9 cellular contexts compared by ENCODE assay signal in the genomic region with DNA sequence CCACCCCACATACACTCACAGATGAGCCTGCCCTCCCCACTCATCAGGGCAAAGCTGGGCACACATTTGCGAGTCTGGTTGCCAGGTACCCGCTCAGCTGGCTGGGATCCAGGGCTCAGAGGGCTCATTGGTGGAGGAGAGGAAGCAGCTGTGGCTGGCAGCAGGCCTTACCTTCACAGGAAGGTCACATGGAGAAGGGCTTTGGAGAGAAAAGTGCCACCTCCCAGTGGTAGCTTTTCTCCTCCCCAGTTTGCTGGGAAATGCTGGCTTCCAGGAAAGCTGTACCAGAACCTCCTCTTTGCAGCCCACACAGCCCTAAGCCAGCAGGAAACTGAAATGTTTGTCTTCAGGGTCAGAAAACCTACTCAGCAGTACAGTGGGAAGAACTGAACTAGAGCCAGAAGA. TPM values are rescaled to one million over a fixed set of nuclear protein-coding genes. Genes with fewer than 3 reads are reported as not detected.
DNase-seq lines count a peak whose midpoint lies in the region; ATAC-seq and TF ChIP-seq lines count a peak whose summit lies in the region.
"Had no signal": no experiment of that assay in that cellular context is flagged by ENCODE, and none has a peak within 500 bp of the region (broad histone marks: within the 10 kb centered on the region; RNA-seq: fewer than 3 reads in every experiment).

No MANE protein-coding gene starts in this region.

- H3K4me3 ChIP-seq in testis, result no peak overlapping the region
- H3K4me3 ChIP-seq: ascending aorta had no signal

- peaks cover 2% of the 10 kb centered on the region for H3K27me3 Mint-ChIP-seq in activated CD4-positive, alpha-beta memory T cell treated with anti-CD3 and anti-CD28 coated beads for 36 hours
- peaks cover 23% of the 10 kb centered on the region for H3K27me3 Mint-ChIP-seq in activated CD4-positive, alpha-beta memory T cell treated with anti-CD3 and anti-CD28 coated beads, Interleukin-2, amount 10 ng/mL, durations not matched to agents 7 days and 5 days

- H3K36me3 ChIP-seq in testis (ENCODE audit: low read depth, missing control alignments), result no peaks in the 10 kb centered on the region

- in situ Hi-C loops in ACHN (cut with HindIII; ENCODE audit: low pct_ligation_motif_present, low pct_unique_long_range_greater_than_20kb, low sequenced_read_pairs), result no loop called here

- H3K36me3 Mint-ChIP-seq in activated CD4-positive, alpha-beta memory T cell treated with anti-CD3 and anti-CD28 coated beads for 36 hours, result no peaks in the 10 kb centered on the region
- H3K36me3 Mint-ChIP-seq in activated CD4-positive, alpha-beta memory T cell treated with anti-CD3 and anti-CD28 coated beads, Interleukin-2, amount 10 ng/mL, durations not matched to agents 7 days and 5 days (ENCODE audit: low read depth), result no peaks in the 10 kb centered on the region

- no peaks in the 10 kb centered on the region for H3K27me3 ChIP-seq in testis
- H3K27me3 ChIP-seq: ascending aorta had no signal

- H3K27ac ChIP-seq in testis, result peak overlapping the region; percentile 5 to 59

- CTCF ChIA-PET in activated CD4-positive, alpha-beta memory T cell treated with anti-CD3 and anti-CD28 coated beads for 36 hours (lab: Charles Lee), result interaction anchor here (1.6 kb wide), 1 partner anchor 11 kb away, joined by 3 read pairs; no protein-coding TSS in a partner anchor
- CTCF ChIA-PET in activated CD4-positive, alpha-beta memory T cell treated with anti-CD3 and anti-CD28 coated beads, Interleukin-2, amount 10 ng/mL, durations not matched to agents 7 days and 5 days (lab: Charles Lee), result interaction anchor here (1.8 kb wide), 1 partner anchor 11 kb away, joined by 4 read pairs; no protein-coding TSS in a partner anchor

- peak overlapping the region; percentile 24 for H3K27ac Mint-ChIP-seq in activated CD4-positive, alpha-beta memory T cell treated with anti-CD3 and anti-CD28 coated beads for 36 hours
- no peak overlapping the region for H3K27ac Mint-ChIP-seq in activated CD4-positive, alpha-beta memory T cell treated with anti-CD3 and anti-CD28 coated beads, Interleukin-2, amount 10 ng/mL, durations not matched to agents 7 days and 5 days

- no peak for TF ChIP-seq POLR2A in testis (IDR thresholded peaks at IDR 0.05)

- H3K4me1 Mint-ChIP-seq in activated CD4-positive, alpha-beta memory T cell treated with anti-CD3 and anti-CD28 coated beads for 36 hours (ENCODE audit: low read depth), result peaks cover 20% of the 10 kb centered on the region
- peaks cover 8% of the 10 kb centered on the region for H3K4me1 Mint-ChIP-seq in activated CD4-positive, alpha-beta memory T cell treated with anti-CD3 and anti-CD28 coated beads, Interleukin-2, amount 10 ng/mL, durations not matched to agents 7 days and 5 days

- peak; percentile 53 for DNase-seq in activated CD4-positive, alpha-beta memory T cell treated with anti-CD3 and anti-CD28 coated beads for 36 hours
- no peak for DNase-seq in activated CD4-positive, alpha-beta memory T cell treated with anti-CD3 and anti-CD28 coated beads, Interleukin-2, amount 10 ng/mL, durations not matched to agents 7 days and 5 days
- DNase-seq in NCI-H510A treated with DMSO at 0.1 percent for 48 hours (lab: John Stamatoyannopoulos, UW) (peak; percentile 94), glomerular visceral epithelial cell (ENCODE audit: extremely low spot score) (peak; percentile 57), testis (peak; percentile 63), ACHN (no peak)

- intact Hi-C loops in activated CD4-positive, alpha-beta memory T cell treated with anti-CD3 and anti-CD28 coated beads for 36 hours (cut with micrococcal nuclease), result no loop called here
- intact Hi-C loops in testis (cut with DNase I; ENCODE audit: low total_unique reads), result no loop called here

- no peak overlapping the region for H3K4me3 Mint-ChIP-seq in activated CD4-positive, alpha-beta memory T cell treated with anti-CD3 and anti-CD28 coated beads for 36 hours
- H3K4me3 Mint-ChIP-seq in activated CD4-positive, alpha-beta memory T cell treated with anti-CD3 and anti-CD28 coated beads, Interleukin-2, amount 10 ng/mL, durations not matched to agents 7 days and 5 days, result no peak overlapping the region

- ATAC-seq in GM21619 (IDR thresholded peaks at IDR 0.05; ENCODE audit: unreplicated experiment) (no peak), HG03175 (IDR thresholded peaks at IDR 0.05; ENCODE audit: unreplicated experiment) (no peak)

- no peaks in the 10 kb centered on the region for H3K9me3 Mint-ChIP-seq in activated CD4-positive, alpha-beta memory T cell treated with anti-CD3 and anti-CD28 coated beads for 36 hours
- no peaks in the 10 kb centered on the region for H3K9me3 Mint-ChIP-seq in activated CD4-positive, alpha-beta memory T cell treated with anti-CD3 and anti-CD28 coated beads, Interleukin-2, amount 10 ng/mL, durations not matched to agents 7 days and 5 days

- peaks cover 28% of the 10 kb centered on the region for H3K4me1 ChIP-seq in testis

- WGBS in testis, 2 donors, result 31 to 42% methylated on average over 2 of the region's 2 CpGs

- POLR2A ChIA-PET in activated CD4-positive, alpha-beta memory T cell treated with anti-CD3 and anti-CD28 coated beads for 36 hours (lab: Charles Lee), result no interaction called here
- POLR2A ChIA-PET in activated CD4-positive, alpha-beta memory T cell treated with anti-CD3 and anti-CD28 coated beads, Interleukin-2, amount 10 ng/mL, durations not matched to agents 7 days and 5 days (lab: Charles Lee), result no interaction called here

- no peaks in the 10 kb centered on the region for H3K9me3 ChIP-seq in testis
- H3K9me3 ChIP-seq: ascending aorta had no signal

- TF ChIP-seq CTCF in testis (IDR thresholded peaks at IDR 0.05), result no peak

RNA-seq across cellular contexts. Expression of a gene that starts 55.6 kb away (rescaled TPM):
- 10 to 100 TPM in 1 of 2 experiments, 1 to 10 TPM in 1; 9.2 to 10.2 TPM for total RNA-seq in activated CD4-positive, alpha-beta memory T cell treated with anti-CD3 and anti-CD28 coated beads for 36 hours
- total RNA-seq in activated CD4-positive, alpha-beta memory T cell treated with anti-CD3 and anti-CD28 coated beads, Interleukin-2, amount 10 ng/mL, durations not matched to agents 7 days and 5 days, result 1 to 10 TPM; 5.3 to 5.9 TPM
- 100 to 1,000 TPM in 1 of 2 donors, 10 to 100 TPM in 1; 58.1 to 102 TPM for total RNA-seq in testis
- polyA plus RNA-seq in testis (ENCODE audit: insufficient read depth, low read depth, low replicate concordance), result 88.9 TPM

Comparison
In these comparisons a context has a peak if more than half of its experiments do, and no peak if none do; other contexts are left out.
1. DNase-seq: peak in activated CD4-positive, alpha-beta memory T cell treated with anti-CD3 and anti-CD28 coated beads for 36 hours (single experiment), NCI-H510A treated with DMSO at 0.1 percent for 48 hours (single experiment), glomerular visceral epithelial cell (single experiment) and testis (single experiment); none in activated CD4-positive, alpha-beta memory T cell treated with anti-CD3 and anti-CD28 coated beads, Interleukin-2, amount 10 ng/mL, durations not matched to agents 7 days and 5 days (single experiment) and ACHN (single experiment).
2. RNA of a gene that starts 55.6 kb away (total RNA-seq): 58.1 to 102 TPM in testis; 9.2 to 10.2 TPM in activated CD4-positive, alpha-beta memory T cell treated with anti-CD3 and anti-CD28 coated beads for 36 hours and 5.3 to 5.9 TPM in activated CD4-positive, alpha-beta memory T cell treated with anti-CD3 and anti-CD28 coated beads, Interleukin-2, amount 10 ng/mL, durations not matched to agents 7 days and 5 days; every median in the first group is over 4 times any median in the second.